Comparison of ENCODE assay signal across 8 cellular contexts in genomic region chr5:87541033-87541432, GRCh38.
DNase-seq lines count a peak whose midpoint lies in the region; ATAC-seq and TF ChIP-seq lines count a peak whose summit lies in the region.

No MANE protein-coding gene starts in this region.

- TF ChIP-seq CTCF in VCaP (conservative IDR thresholded peaks at IDR 0.05), result peak; percentile 33

- TF ChIP-seq RAD21 in Ishikawa (IDR thresholded peaks at IDR 0.05; ENCODE audit: low read depth), result peak; percentile 12; the same call in 1 of the 2 replicates

- TF ChIP-seq EP300 in Ishikawa (IDR thresholded peaks at IDR 0.05; ENCODE audit: borderline replicate concordance), result no peak

- peak overlapping the region; percentile 65 for H3K27ac ChIP-seq in VCaP

- ATAC-seq in GM18907 (IDR thresholded peaks at IDR 0.05; ENCODE audit: unreplicated experiment) (no peak), HG02588 (IDR thresholded peaks at IDR 0.05; ENCODE audit: unreplicated experiment) (no peak)

- DNase-seq in A172 (ENCODE audit: low spot score), result peak; percentile 69
- peak; percentile 77 to 87 for DNase-seq in hippocampal formation (lab: John Stamatoyannopoulos, UW)
- peak; percentile 48 for DNase-seq in ureter (ENCODE audit: low spot score)
- no peak for DNase-seq in OCI-M2 (lab: John Stamatoyannopoulos, UW; ENCODE audit: unreplicated experiment)

TF ChIP-seq in Ishikawa, 13 proteins besides CTCF, POLR2A, EP300 and RAD21:
- no peak for TF ChIP-seq MAX (IDR thresholded peaks at IDR 0.05)
- peak; percentile 33; the same call in 1 of the 2 replicates for TF ChIP-seq NFIC (IDR thresholded peaks at IDR 0.05)
- no peak for TF ChIP-seq ZBTB7A (IDR thresholded peaks at IDR 0.05; ENCODE audit: low read depth)
TF ChIP-seq in Ishikawa: peak in this region for 1.
